In the genomic region with DNA sequence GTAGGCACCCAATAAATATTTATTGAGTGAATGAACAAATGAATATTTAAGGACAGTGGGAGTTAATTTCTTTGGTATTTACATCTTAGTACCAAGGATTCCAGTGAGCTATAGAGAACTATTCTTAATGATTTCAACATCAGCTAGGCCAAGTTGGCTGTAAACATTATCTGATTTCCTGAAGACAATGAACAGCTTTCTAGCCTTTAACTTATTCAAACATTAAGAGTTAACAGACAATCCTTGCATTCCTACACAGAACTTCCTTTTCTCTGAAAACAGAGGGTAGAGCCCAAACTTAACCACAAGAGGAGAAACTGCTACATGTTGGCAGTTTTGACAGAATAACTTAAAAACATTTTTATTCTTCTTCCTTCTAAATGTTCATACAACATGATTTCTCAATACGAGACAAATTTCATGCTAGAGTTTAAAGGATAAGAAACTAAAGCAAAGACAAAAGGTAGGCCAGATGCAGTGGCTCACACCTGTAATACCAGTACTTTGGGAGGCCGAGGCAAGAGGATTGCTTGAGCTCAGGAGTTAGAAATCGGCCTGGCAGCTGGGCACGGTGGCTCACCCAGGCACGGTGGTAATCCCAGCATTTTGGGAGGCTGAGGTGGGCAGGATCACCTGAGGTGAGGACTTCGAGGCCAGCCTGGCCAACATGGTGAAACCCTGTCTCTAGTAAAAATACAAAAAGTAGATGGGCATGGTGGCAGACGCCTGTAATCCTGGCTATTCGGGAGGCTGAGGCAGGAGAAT, we compare ENCODE assay signal across 11 cellular contexts. TPM values are rescaled to one million over a fixed set of nuclear protein-coding genes. Genes with fewer than 3 reads are reported as not detected.
DNase-seq lines count a peak whose midpoint lies in the region; ATAC-seq, FAIRE-seq and TF ChIP-seq lines count a peak whose summit lies in the region.
"Had no signal": no experiment of that assay in that cellular context is flagged by ENCODE, and none has a peak within 500 bp of the region (broad histone marks: within the 10 kb centered on the region; RNA-seq: fewer than 3 reads in every experiment).

No MANE protein-coding gene starts in this region.

- H2AFZ ChIP-seq in K562 (ENCODE audit: low read depth, low read length): no peak overlapping the region

- no peaks in the 10 kb centered on the region for H3K36me3 ChIP-seq in Caco-2 (ENCODE audit: control insufficient read depth, insufficient read depth, low read length)
- H3K36me3 ChIP-seq in K562 (ENCODE audit: control insufficient read depth, insufficient read depth, low read length): peaks cover 35% of the 10 kb centered on the region; the same call in 2 of the 3 replicates
- peaks cover 7% of the 10 kb centered on the region for H3K36me3 ChIP-seq in neutrophil
- H3K36me3 ChIP-seq in gastrocnemius medialis: no peaks in the 10 kb centered on the region

- no peak for DNase-seq in Caco-2
- peak; percentile 61 to 69 for DNase-seq in Kasumi-1 (lab: John Stamatoyannopoulos, UW)
- no peak for DNase-seq in K562 (ENCODE audit: extremely low read depth in 1 of 4, low spot score in 3 of 4)
- DNase-seq in iPS-NIHi11 (ENCODE audit: low spot score): no peak
- DNase-seq in gastrocnemius medialis: no peak
- DNase-seq in NCI-H146 (lab: John Stamatoyannopoulos, UW): no peak
- DNase-seq: GF-D8, NCI-H2029, RPMI8226 had no signal

- FAIRE-seq in K562 (lab: Jason Lieb, UNC): no peak

- no peak overlapping the region for H3K4me2 ChIP-seq in K562 (ENCODE audit: insufficient read depth, low read length)

- H3K27me3 Mint-ChIP-seq in Caco-2 (ENCODE audit: insufficient read depth, unreplicated experiment): no peaks in the 10 kb centered on the region

- H3K27ac ChIP-seq in K562 (ENCODE audit: extremely low read depth, low read depth, low read length) (no peak overlapping the region), neutrophil (peak overlapping the region; percentile 95), gastrocnemius medialis (no peak overlapping the region)

- peaks cover 6% of the 10 kb centered on the region; the same call in 1 of the 2 replicates for H4K20me1 ChIP-seq in K562 (replicated peaks; ENCODE audit: control insufficient read depth, insufficient read depth, low read length)

- WGBS in K562 (ENCODE audit: insufficient coverage, low coverage, missing lambda C conversion rate): 88% methylated on average over 8 of the region's 8 CpGs

- TF ChIP-seq EP300 in K562 (IDR thresholded peaks at IDR 0.05; ENCODE audit: low read length): no peak

- in situ Hi-C loops in K562 (cut with MboI) (no loop called here), gastrocnemius medialis (cut with MboI; ENCODE audit: low sequenced_read_pairs in 4 of 4) (no loop called here)

- no peak overlapping the region for H3K4me3 Mint-ChIP-seq in Caco-2 (ENCODE audit: unreplicated experiment)

- no peak for TF ChIP-seq RAD21 in K562 (CRISPR knock-in tag; conservative IDR thresholded peaks at IDR 0.05 in 1 of 2, IDR thresholded peaks at IDR 0.05 in 1 of 2)

- peak overlapping the region; percentile 53 for H3K27ac Mint-ChIP-seq in Caco-2 (ENCODE audit: unreplicated experiment)

- H3K4me1 ChIP-seq in Caco-2 (peaks cover 3% of the 10 kb centered on the region; the same call in 1 of the 2 replicates), K562 (replicated peaks in 1 of 2; ENCODE audit: control insufficient read depth in 2 of 2, insufficient read depth in 2 of 2, low read length in 2 of 2) (peaks cover 10 to 14% of the 10 kb centered on the region in 2 experiments), neutrophil (ENCODE audit: control insufficient read depth in 1 of 2, insufficient read depth in 1 of 2, low read depth in 1 of 2, low read length in 1 of 2) (peaks cover 87 to 94% of the 10 kb centered on the region in 2 experiments), gastrocnemius medialis (peaks cover 20 to 25% of the 10 kb centered on the region in 2 donors)

- H3K36me3 Mint-ChIP-seq in Caco-2 (ENCODE audit: insufficient read depth, unreplicated experiment): peaks cover 21% of the 10 kb centered on the region

- TF ChIP-seq CTCF in Caco-2 (IDR thresholded peaks at IDR 0.05; ENCODE audit: insufficient read depth in 1 of 2, low read depth in 1 of 2, low read length in 1 of 2, severe bottlenecking in 1 of 2, unreplicated experiment in 1 of 2): no peak
- no peak for TF ChIP-seq CTCF in K562 (IDR thresholded peaks at IDR 0.05 in 2 of 3, conservative IDR thresholded peaks at IDR 0.05 in 1 of 3; ENCODE audit: insufficient read depth in 2 of 3, low read depth in 1 of 3, low read length in 3 of 3)
- TF ChIP-seq CTCF in neutrophil (IDR thresholded peaks at IDR 0.05): no peak
- no peak for TF ChIP-seq CTCF in gastrocnemius medialis (IDR thresholded peaks at IDR 0.05 in 4 of 5, conservative IDR thresholded peaks at IDR 0.05 in 1 of 5)

- intact Hi-C loops in Caco-2 (cut with micrococcal nuclease; ENCODE audit: unreplicated experiment) (loop anchor here (5.0 kb wide), 1 partner anchor 532 kb away; no protein-coding TSS in a partner anchor), K562 (cut with micrococcal nuclease) (loop anchor here (10.0 kb wide), 2 partner anchors 85 to 525 kb away; no protein-coding TSS in a partner anchor), gastrocnemius medialis (cut with DNase I; ENCODE audit: low total_unique reads) (loop anchor here (5.0 to 10.0 kb wide), 2 partner anchors 88 to 275 kb away; a partner anchor contains a TSS)

- POLR2A ChIA-PET in Caco-2 (lab: Charles Lee) (no interaction called here), K562 (lab: Yijun Ruan, JAX) (interaction anchor here (0.8 to 1.5 kb wide), 2 partner anchors 14 to 17 kb away, joined by 3 to 5 read pairs; no protein-coding TSS in a partner anchor)

- CTCF ChIA-PET in Caco-2 (lab: Charles Lee) (no interaction called here), K562 (lab: Yijun Ruan, JAX; ENCODE audit: low intra/inter-chr PET ratio) (no interaction called here)

- H3K9ac ChIP-seq in K562 (ENCODE audit: insufficient read depth in 1 of 2, low read depth in 2 of 2, low read length in 2 of 2): peak overlapping the region in 1 of 2 experiments; percentile 75; a peak in 1 of 4 replicates

- TF ChIP-seq POLR2A in K562 (conservative IDR thresholded peaks at IDR 0.05): no peak
- no peak for TF ChIP-seq POLR2A in gastrocnemius medialis (IDR thresholded peaks at IDR 0.05)

- H3K27me3 ChIP-seq in Caco-2 (replicated peaks; ENCODE audit: control insufficient read depth, insufficient read depth, low read length) (no peaks in the 10 kb centered on the region), K562 (ENCODE audit: control insufficient read depth in 2 of 2, insufficient read depth in 2 of 2, low read length in 2 of 2) (no peaks in the 10 kb centered on the region), neutrophil (no peaks in the 10 kb centered on the region), gastrocnemius medialis (no peaks in the 10 kb centered on the region)

- H3K79me2 ChIP-seq in K562 (ENCODE audit: control insufficient read depth, insufficient read depth, low read length): peaks cover 96% of the 10 kb centered on the region

- no peaks in the 10 kb centered on the region for H3K9me3 Mint-ChIP-seq in Caco-2 (ENCODE audit: unreplicated experiment)

- no peaks in the 10 kb centered on the region for H3K9me3 ChIP-seq in Caco-2
- H3K9me3 ChIP-seq in K562 (replicated peaks; ENCODE audit: control insufficient read depth, insufficient read depth, low read depth, low read length): no peaks in the 10 kb centered on the region
- H3K9me3 ChIP-seq in neutrophil: no peaks in the 10 kb centered on the region
- H3K9me3 ChIP-seq in gastrocnemius medialis: no peaks in the 10 kb centered on the region

- peaks cover 23% of the 10 kb centered on the region for H3K4me1 Mint-ChIP-seq in Caco-2 (ENCODE audit: low read depth, unreplicated experiment)

- no peak overlapping the region for H3K4me3 ChIP-seq in Caco-2 (ENCODE audit: low read depth, low read length)
- no peak overlapping the region for H3K4me3 ChIP-seq in K562
- peak overlapping the region; percentile 50 to 95 for H3K4me3 ChIP-seq in neutrophil (ENCODE audit: low read depth in 1 of 2, low read length in 1 of 2)
- no peak overlapping the region for H3K4me3 ChIP-seq in gastrocnemius medialis

- no peaks in the 10 kb centered on the region for H3K9me1 ChIP-seq in K562 (ENCODE audit: control insufficient read depth, insufficient read depth, low read length)

- no peak for ATAC-seq in K562
- ATAC-seq in gastrocnemius medialis: no peak
- ATAC-seq in HG03135 (IDR thresholded peaks at IDR 0.05; ENCODE audit: unreplicated experiment): no peak

- BruUV-seq in Caco-2 (replicated peaks; lab: Mats Ljungman, UMichigan) (no TSS peak), K562 (replicated peaks; lab: Mats Ljungman, UMichigan) (TSS peak; percentile 7)

RNA-seq across cellular contexts. Expression of a gene that starts 4.4 kb away (rescaled TPM):
- total RNA-seq in Caco-2 (2022) (16.3 and 17.6 TPM in 2 replicates), K562 (2014; rRNA removed) (26.9 and 28.8 TPM in 2 replicates), K562 (2014; rRNA removed; fragmentation: Illumina TruSeq; extraction: Trizol) (45.2 and 47.0 TPM in 2 replicates), K562 (2015; rRNA removed; fragmentation: Illumina TruSeq; extraction: Trizol) (29.3 and 29.8 TPM in 2 replicates), K562 (2021) (31.8 and 33.5 TPM in 2 replicates), gastrocnemius medialis (1 to 10 TPM; 3.5 to 6.4 (median 5.0) TPM)
- total RNA-seq in K562 (2011; cell fraction: chromatin; rRNA removed; ENCODE audit: low replicate concordance): 34.1 and 43.8 TPM in 2 replicates
- total RNA-seq in K562 (2011; cell fraction: nucleolus; rRNA removed): 18.8 and 19.0 TPM in 2 replicates
- 31.9 and 43.9 TPM in 2 replicates for total RNA-seq in K562 (2011; cell fraction: nucleoplasm; rRNA removed)
- polyA plus RNA-seq in K562 (2011; rRNA removed) (28.7 and 55.9 TPM in 2 replicates), K562 (2014; fragmentation: Illumina TruSeq; extraction: Trizol) (33.1 and 39.7 TPM in 2 replicates), K562 (2014; fragmentation: Nextera tagmentation; extraction: Ambion mirVana) (10 to 100 TPM; 13.2 to 13.7 TPM), K562 (2014; rRNA removed) (29.2 and 34.2 TPM in 2 replicates)
- polyA plus RNA-seq in K562 (2011; cell fraction: cytosol; rRNA removed): 18.7 and 23.8 TPM in 2 replicates
- polyA plus RNA-seq in K562 (2011; cell fraction: nucleus; rRNA removed): 9.4 and 10.4 TPM in 2 replicates
- 20.2 and 22.0 TPM in 2 replicates for polyA plus RNA-seq in K562 (2012)
- 40.6 and 62.6 TPM in 2 replicates for polyA minus RNA-seq in K562 (2011; rRNA and poly(A)+ RNA removed)
- polyA minus RNA-seq in K562 (2011; cell fraction: cytosol; rRNA and poly(A)+ RNA removed): 18.3 and 31.2 TPM in 2 replicates
- polyA minus RNA-seq in K562 (2011; cell fraction: nucleus; rRNA and poly(A)+ RNA removed): 5.9 and 7.4 TPM in 2 replicates

RNA-seq across cellular contexts. Expression of a gene that starts 11.6 kb away (rescaled TPM):
- total RNA-seq in Caco-2 (2022): 20.2 and 21.8 TPM in 2 replicates
- 19.4 and 126 TPM in 2 replicates for total RNA-seq in K562 (2011; cell fraction: chromatin; rRNA removed; ENCODE audit: low replicate concordance)
- total RNA-seq in K562 (2011; cell fraction: nucleolus; rRNA removed): 14.5 and 23.6 TPM in 2 replicates
- total RNA-seq in K562 (2011; cell fraction: nucleoplasm; rRNA removed): 27.3 and 32.6 TPM in 2 replicates
- total RNA-seq in K562 (2014; rRNA removed): 14.0 and 14.6 TPM in 2 replicates
- total RNA-seq in K562 (2014; rRNA removed; fragmentation: Illumina TruSeq; extraction: Trizol): 19.5 and 23.3 TPM in 2 replicates
- 21.5 and 25.3 TPM in 2 replicates for total RNA-seq in K562 (2015; rRNA removed; fragmentation: Illumina TruSeq; extraction: Trizol)
- total RNA-seq in K562 (2021): 23.7 and 23.8 TPM in 2 replicates
- 14.6 and 25.6 TPM in 2 replicates for polyA plus RNA-seq in K562 (2011; rRNA removed)
- 2.4 and 3.3 TPM in 2 replicates for polyA plus RNA-seq in K562 (2011; cell fraction: cytosol; rRNA removed)
- 20.3 and 22.2 TPM in 2 replicates for polyA plus RNA-seq in K562 (2011; cell fraction: nucleus; rRNA removed)
- polyA plus RNA-seq in K562 (2012): 7.0 and 15.9 TPM in 2 replicates
- 15.9 and 17.6 TPM in 2 replicates for polyA plus RNA-seq in K562 (2014; fragmentation: Illumina TruSeq; extraction: Trizol)
- 1 to 10 TPM; 4.6 to 4.9 TPM for polyA plus RNA-seq in K562 (2014; fragmentation: Nextera tagmentation; extraction: Ambion mirVana)
- 14.4 and 19.7 TPM in 2 replicates for polyA plus RNA-seq in K562 (2014; rRNA removed)
- polyA minus RNA-seq in K562 (2011; rRNA and poly(A)+ RNA removed): 23.9 and 29.7 TPM in 2 replicates
- 11.4 and 15.7 TPM in 2 replicates for polyA minus RNA-seq in K562 (2011; cell fraction: cytosol; rRNA and poly(A)+ RNA removed)
- 35.0 and 45.2 TPM in 2 replicates for polyA minus RNA-seq in K562 (2011; cell fraction: nucleus; rRNA and poly(A)+ RNA removed)
- total RNA-seq in gastrocnemius medialis: under 1 TPM; 0.10 to 0.39 (median 0.20) TPM

Comparison
In these comparisons a context has a peak if more than half of its experiments do, and no peak if none do; other contexts are left out.
1. DNase-seq: peak in Kasumi-1 (2 of 2); none in Caco-2 (0 of 2), K562 (0 of 4), iPS-NIHi11 (single experiment), gastrocnemius medialis (0 of 2) and NCI-H146 (single experiment).
2. H3K4me3 ChIP-seq: peak in neutrophil (2 of 2); none in Caco-2 (single experiment), K562 (single experiment) and gastrocnemius medialis (0 of 4).
3. RNA of a gene that starts 11.6 kb away (total RNA-seq): 14.0 to 126 TPM in K562 and 20.2 to 21.8 TPM in Caco-2; 0.10 to 0.39 TPM in gastrocnemius medialis; every median in the first group is over 10 times any median in the second.